ENCODE assay signal across 12 cellular contexts in genomic region chr7:148584154-148584827, GRCh38.
A peak's percentile ranks its signal among the peaks of the same experiment; 100 is the strongest.
DNase-seq lines count a peak whose midpoint lies in the region; ATAC-seq and TF ChIP-seq lines count a peak whose summit lies in the region.
"Had no signal": no experiment of that assay in that cellular context is flagged by ENCODE, and none has a peak within 500 bp of the region (broad histone marks: within the 10 kb centered on the region; RNA-seq: fewer than 3 reads in every experiment).

No MANE protein-coding gene starts in this region.

- ATAC-seq in GM18909 (IDR thresholded peaks at IDR 0.05; ENCODE audit: poor library complexity, unreplicated experiment) (peak; percentile 92), HG02678 (IDR thresholded peaks at IDR 0.05; ENCODE audit: unreplicated experiment) (peak; percentile 92), HG03565 (IDR thresholded peaks at IDR 0.05; ENCODE audit: unreplicated experiment) (peak; percentile 97)

- peak; percentile 61 for DNase-seq in GM12865 (ENCODE audit: low read depth)
- no peak for DNase-seq in NCI-H2171 treated with DMSO at 0.1 percent for 48 hours (lab: John Stamatoyannopoulos, UW)
- no peak for DNase-seq in EL
- no peak for DNase-seq in AG08395 (ENCODE audit: low spot score)
- DNase-seq in NCI-H226 = no peak
- DNase-seq: Calu3; KG1; NCI-H69; stimulated activated CD4-positive, alpha-beta T cell treated with anti-CD3 and anti-CD28 coated beads, Interleukin-4, amount 100 ng/mL, for 24 hours had no signal

- no peak for TF ChIP-seq CTCF in GM12865 (IDR thresholded peaks at IDR 0.05; ENCODE audit: insufficient read depth, low read depth, low read length, missing control alignments)

- H3K4me3 ChIP-seq in GM12865 (ENCODE audit: low read depth, low read length) = no peak overlapping the region
